Comparison of ENCODE assay signal across 9 cellular contexts in the genomic region with DNA sequence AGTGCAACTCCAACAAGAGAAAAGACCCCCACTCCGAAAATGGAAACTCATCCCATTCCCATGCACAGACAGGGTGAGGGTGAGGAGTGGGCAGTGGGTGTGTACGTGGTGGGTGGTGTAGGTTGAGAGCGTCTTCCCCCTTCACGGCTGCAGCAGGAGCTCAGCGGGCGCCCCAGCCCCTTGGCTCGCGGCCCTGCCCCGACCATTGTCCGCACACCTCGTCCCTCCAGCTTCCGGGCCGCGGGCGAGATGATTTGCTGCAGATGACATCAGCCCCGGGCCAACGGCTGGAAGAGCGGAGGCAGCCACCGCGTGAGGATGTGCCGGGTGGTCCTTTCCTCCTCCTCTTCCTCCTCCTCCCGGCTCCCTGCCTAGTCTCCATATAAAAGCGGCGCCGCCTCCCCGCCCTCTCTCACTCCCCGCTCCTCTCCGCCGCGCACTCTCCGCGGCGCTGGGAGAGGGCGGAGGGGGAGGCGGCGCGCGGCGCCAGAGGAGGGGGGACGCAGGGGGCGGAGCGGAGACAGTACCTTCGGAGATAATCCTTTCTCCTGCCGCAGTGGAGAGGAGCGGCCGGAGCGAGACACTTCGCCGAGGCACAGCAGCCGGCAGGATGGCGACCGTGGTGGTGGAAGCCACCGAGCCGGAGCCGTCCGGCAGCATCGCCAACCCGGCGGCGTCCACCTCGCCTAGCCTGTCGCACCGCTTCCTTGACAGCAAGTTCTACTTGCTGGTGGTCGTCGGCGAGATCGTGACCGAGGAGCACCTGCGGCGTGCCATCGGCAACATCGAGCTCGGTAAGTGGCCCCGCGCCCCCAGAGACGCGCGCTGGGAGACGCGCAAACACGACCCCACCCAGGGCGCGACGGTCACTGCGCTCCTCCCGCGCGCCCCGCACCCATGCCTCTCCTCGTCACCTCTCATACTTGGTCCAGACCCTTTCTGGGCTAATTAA. TPM values are rescaled to one million over a fixed set of nuclear protein-coding genes. Genes with fewer than 3 reads are reported as not detected.
DNase-seq lines count a peak whose midpoint lies in the region; ATAC-seq and TF ChIP-seq lines count a peak whose summit lies in the region.
"Had no signal": no experiment of that assay in that cellular context is flagged by ENCODE, and none has a peak within 500 bp of the region (broad histone marks: within the 10 kb centered on the region; RNA-seq: fewer than 3 reads in every experiment).

Gene MAP1B, plus strand, starts transcription at position 554 of the 952 bp plus-strand sequence. Its CDS starts 57 bp downstream, at position 611.

- peak within 1 kb of the TSS; percentile 56 for H3K4me3 Mint-ChIP-seq in T-helper 2 cell treated with Interferon-gamma antibody and Interleukin-4, amounts not matched to agents 5 μg/mL and 100 μg/mL, for 36 hours

- H3K36me3 ChIP-seq in uterus = no peaks in the 10 kb centered on the region

- TF ChIP-seq CTCF in WI38 (IDR thresholded peaks at IDR 0.05; ENCODE audit: low read depth, low read length) (no peak), foreskin fibroblast (IDR thresholded peaks at IDR 0.05; ENCODE audit: low read depth, low read length) (no peak), uterus (IDR thresholded peaks at IDR 0.05) (no peak)

- no peak for DNase-seq in T-helper 2 cell treated with Interferon-gamma antibody and Interleukin-4, amounts not matched to agents 5 μg/mL and 100 μg/mL, for 36 hours (ENCODE audit: low spot score)
- DNase-seq in T-helper 2 cell (no peak), NCI-H146 (lab: John Stamatoyannopoulos, UW) (peak; percentile 99), foreskin fibroblast (peak; percentile 55 to 82), myocyte (ENCODE audit: low read depth) (peak; percentile 53), uterus (peak; percentile 66 to 67)

- intact Hi-C loops in uterus (cut with DNase I; ENCODE audit: low total_unique reads) = no loop called here

- H3K27ac ChIP-seq in uterus = peak within 1 kb of the TSS; percentile 82 to 84

- no peak within 1 kb of the TSS for H3K27ac Mint-ChIP-seq in T-helper 2 cell treated with Interferon-gamma antibody and Interleukin-4, amounts not matched to agents 5 μg/mL and 100 μg/mL, for 36 hours

- TF ChIP-seq POLR2A in uterus (IDR thresholded peaks at IDR 0.05) = peak; percentile 13 to 40

- peaks cover 70% of the 10 kb centered on the region for H3K27me3 Mint-ChIP-seq in T-helper 2 cell treated with Interferon-gamma antibody and Interleukin-4, amounts not matched to agents 5 μg/mL and 100 μg/mL, for 36 hours (ENCODE audit: low read depth)

- H3K4me3 ChIP-seq in WI38 (ENCODE audit: low read depth, low read length) = peak within 1 kb of the TSS; percentile 93
- peak within 1 kb of the TSS; percentile 93 for H3K4me3 ChIP-seq in foreskin fibroblast (ENCODE audit: low read depth in 1 of 2, low read length in 2 of 2)
- H3K4me3 ChIP-seq in uterus = peak within 1 kb of the TSS; percentile 67 to 77

- H3K4me1 Mint-ChIP-seq in T-helper 2 cell treated with Interferon-gamma antibody and Interleukin-4, amounts not matched to agents 5 μg/mL and 100 μg/mL, for 36 hours (ENCODE audit: low read depth) = peaks cover 5% of the 10 kb centered on the region

- H3K9me3 Mint-ChIP-seq in T-helper 2 cell treated with Interferon-gamma antibody and Interleukin-4, amounts not matched to agents 5 μg/mL and 100 μg/mL, for 36 hours = no peaks in the 10 kb centered on the region

- H3K4me1 ChIP-seq in uterus = no peaks in the 10 kb centered on the region

- no peaks in the 10 kb centered on the region for H3K36me3 Mint-ChIP-seq in T-helper 2 cell treated with Interferon-gamma antibody and Interleukin-4, amounts not matched to agents 5 μg/mL and 100 μg/mL, for 36 hours (ENCODE audit: low read depth)
- H3K36me3 Mint-ChIP-seq: CD4-positive, CD25-positive, alpha-beta regulatory T cell had no signal

- no peak for ATAC-seq in HG03439 (IDR thresholded peaks at IDR 0.05; ENCODE audit: unreplicated experiment)

- no peaks in the 10 kb centered on the region for H3K9me3 ChIP-seq in uterus

- no peaks in the 10 kb centered on the region for H3K27me3 ChIP-seq in uterus

RNA-seq across cellular contexts. Expression of gene MAP1B, which starts in this region (rescaled TPM):
- total RNA-seq in myocyte (60.3 and 113 TPM in 2 replicates), uterus (100 to 1,000 TPM in 3 of 4 donors, 10 to 100 TPM in 1; 92.0 to 212 (median 132) TPM)
- 62.9 TPM for polyA plus RNA-seq in myocyte (2012)

Comparison
In these comparisons a context has a peak if more than half of its experiments do, and no peak if none do; other contexts are left out.
1. DNase-seq: peak in NCI-H146 (single experiment), foreskin fibroblast (2 of 2), myocyte (single experiment) and uterus (2 of 2); none in T-helper 2 cell treated with Interferon-gamma antibody and Interleukin-4, amounts not matched to agents 5 μg/mL and 100 μg/mL, for 36 hours (single experiment) and T-helper 2 cell (0 of 5).
2. Peak in every context shown above with its lines, with median percentiles within 50 percentile points of each other: H3K4me3 ChIP-seq.